ENCODE assay signal across 3 cellular contexts in genomic region chr1:150551784-150552691, GRCh38.
TF ChIP-seq lines count a peak whose summit lies in the region.

No MANE protein-coding gene starts in this region.

TF ChIP-seq in A549, 52 proteins besides CTCF, POLR2A, EP300 and RAD21:
- TF ChIP-seq SMC3 (IDR thresholded peaks at IDR 0.05) (no peak), CEBPB (IDR thresholded peaks at IDR 0.05) (peak; percentile 72 to 76), CBX8 (IDR thresholded peaks at IDR 0.05) (no peak)

TF ChIP-seq in Ishikawa, 13 proteins besides CTCF, POLR2A, EP300 and RAD21:
- TF ChIP-seq CEBPB (IDR thresholded peaks at IDR 0.05) = peak; percentile 54; the same call in 1 of the 2 replicates
- TF ChIP-seq CREB1 (IDR thresholded peaks at IDR 0.05; ENCODE audit: low read depth) = no peak
- TF ChIP-seq, protein P1, sequence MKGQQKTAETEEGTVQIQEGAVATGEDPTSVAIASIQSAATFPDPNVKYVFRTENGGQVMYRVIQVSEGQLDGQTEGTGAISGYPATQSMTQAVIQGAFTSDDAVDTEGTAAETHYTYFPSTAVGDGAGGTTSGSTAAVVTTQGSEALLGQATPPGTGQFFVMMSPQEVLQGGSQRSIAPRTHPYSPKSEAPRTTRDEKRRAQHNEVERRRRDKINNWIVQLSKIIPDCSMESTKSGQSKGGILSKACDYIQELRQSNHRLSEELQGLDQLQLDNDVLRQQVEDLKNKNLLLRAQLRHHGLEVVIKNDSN (IDR thresholded peaks at IDR 0.05) = no peak

TF ChIP-seq in K562, 482 proteins besides CTCF, POLR2A, EP300 and RAD21 (continues in another document):
- no peak for TF ChIP-seq ADNP (tag; IDR thresholded peaks at IDR 0.05)
- TF ChIP-seq, protein P2, sequence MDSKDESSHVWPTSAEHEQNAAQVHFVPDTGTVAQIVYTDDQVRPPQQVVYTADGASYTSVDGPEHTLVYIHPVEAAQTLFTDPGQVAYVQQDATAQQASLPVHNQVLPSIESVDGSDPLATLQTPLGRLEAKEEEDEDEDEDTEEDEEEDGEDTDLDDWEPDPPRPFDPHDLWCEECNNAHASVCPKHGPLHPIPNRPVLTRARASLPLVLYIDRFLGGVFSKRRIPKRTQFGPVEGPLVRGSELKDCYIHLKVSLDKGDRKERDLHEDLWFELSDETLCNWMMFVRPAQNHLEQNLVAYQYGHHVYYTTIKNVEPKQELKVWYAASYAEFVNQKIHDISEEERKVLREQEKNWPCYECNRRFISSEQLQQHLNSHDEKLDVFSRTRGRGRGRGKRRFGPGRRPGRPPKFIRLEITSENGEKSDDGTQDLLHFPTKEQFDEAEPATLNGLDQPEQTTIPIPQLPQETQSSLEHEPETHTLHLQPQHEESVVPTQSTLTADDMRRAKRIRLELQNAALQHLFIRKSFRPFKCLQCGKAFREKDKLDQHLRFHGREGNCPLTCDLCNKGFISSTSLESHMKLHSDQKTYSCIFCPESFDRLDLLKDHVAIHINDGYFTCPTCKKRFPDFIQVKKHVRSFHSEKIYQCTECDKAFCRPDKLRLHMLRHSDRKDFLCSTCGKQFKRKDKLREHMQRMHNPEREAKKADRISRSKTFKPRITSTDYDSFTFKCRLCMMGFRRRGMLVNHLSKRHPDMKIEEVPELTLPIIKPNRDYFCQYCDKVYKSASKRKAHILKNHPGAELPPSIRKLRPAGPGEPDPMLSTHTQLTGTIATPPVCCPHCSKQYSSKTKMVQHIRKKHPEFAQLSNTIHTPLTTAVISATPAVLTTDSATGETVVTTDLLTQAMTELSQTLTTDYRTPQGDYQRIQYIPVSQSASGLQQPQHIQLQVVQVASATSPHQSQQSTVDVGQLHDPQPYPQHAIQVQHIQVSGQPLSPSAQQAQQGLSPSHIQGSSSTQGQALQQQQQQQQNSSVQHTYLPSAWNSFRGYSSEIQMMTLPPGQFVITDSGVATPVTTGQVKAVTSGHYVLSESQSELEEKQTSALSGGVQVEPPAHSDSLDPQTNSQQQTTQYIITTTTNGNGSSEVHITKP (IDR thresholded peaks at IDR 0.05; ENCODE audit: partially characterized antibody) = peak; percentile 93
- TF ChIP-seq CCAR2 (IDR thresholded peaks at IDR 0.05; ENCODE audit: low read depth, low read length) = no peak
- TF ChIP-seq SOX6 (IDR thresholded peaks at IDR 0.05) = peak; percentile 44; the same call in 1 of the 2 replicates
- no peak for TF ChIP-seq GTF2B (IDR thresholded peaks at IDR 0.05; ENCODE audit: extremely low read depth, insufficient read length)
- no peak for TF ChIP-seq TCFL5 (CRISPR knock-in tag; conservative IDR thresholded peaks at IDR 0.05)
- TF ChIP-seq, protein P3, sequence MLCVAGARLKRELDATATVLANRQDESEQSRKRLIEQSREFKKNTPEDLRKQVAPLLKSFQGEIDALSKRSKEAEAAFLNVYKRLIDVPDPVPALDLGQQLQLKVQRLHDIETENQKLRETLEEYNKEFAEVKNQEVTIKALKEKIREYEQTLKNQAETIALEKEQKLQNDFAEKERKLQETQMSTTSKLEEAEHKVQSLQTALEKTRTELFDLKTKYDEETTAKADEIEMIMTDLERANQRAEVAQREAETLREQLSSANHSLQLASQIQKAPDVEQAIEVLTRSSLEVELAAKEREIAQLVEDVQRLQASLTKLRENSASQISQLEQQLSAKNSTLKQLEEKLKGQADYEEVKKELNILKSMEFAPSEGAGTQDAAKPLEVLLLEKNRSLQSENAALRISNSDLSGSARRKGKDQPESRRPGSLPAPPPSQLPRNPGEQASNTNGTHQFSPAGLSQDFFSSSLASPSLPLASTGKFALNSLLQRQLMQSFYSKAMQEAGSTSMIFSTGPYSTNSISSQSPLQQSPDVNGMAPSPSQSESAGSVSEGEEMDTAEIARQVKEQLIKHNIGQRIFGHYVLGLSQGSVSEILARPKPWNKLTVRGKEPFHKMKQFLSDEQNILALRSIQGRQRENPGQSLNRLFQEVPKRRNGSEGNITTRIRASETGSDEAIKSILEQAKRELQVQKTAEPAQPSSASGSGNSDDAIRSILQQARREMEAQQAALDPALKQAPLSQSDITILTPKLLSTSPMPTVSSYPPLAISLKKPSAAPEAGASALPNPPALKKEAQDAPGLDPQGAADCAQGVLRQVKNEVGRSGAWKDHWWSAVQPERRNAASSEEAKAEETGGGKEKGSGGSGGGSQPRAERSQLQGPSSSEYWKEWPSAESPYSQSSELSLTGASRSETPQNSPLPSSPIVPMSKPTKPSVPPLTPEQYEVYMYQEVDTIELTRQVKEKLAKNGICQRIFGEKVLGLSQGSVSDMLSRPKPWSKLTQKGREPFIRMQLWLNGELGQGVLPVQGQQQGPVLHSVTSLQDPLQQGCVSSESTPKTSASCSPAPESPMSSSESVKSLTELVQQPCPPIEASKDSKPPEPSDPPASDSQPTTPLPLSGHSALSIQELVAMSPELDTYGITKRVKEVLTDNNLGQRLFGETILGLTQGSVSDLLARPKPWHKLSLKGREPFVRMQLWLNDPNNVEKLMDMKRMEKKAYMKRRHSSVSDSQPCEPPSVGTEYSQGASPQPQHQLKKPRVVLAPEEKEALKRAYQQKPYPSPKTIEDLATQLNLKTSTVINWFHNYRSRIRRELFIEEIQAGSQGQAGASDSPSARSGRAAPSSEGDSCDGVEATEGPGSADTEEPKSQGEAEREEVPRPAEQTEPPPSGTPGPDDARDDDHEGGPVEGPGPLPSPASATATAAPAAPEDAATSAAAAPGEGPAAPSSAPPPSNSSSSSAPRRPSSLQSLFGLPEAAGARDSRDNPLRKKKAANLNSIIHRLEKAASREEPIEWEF (CRISPR knock-in tag; IDR thresholded peaks at IDR 0.05) = no peak
- no peak for TF ChIP-seq AFF1 (IDR thresholded peaks at IDR 0.05; ENCODE audit: low read depth in 1 of 2, partially characterized antibody in 2 of 2)
- TF ChIP-seq NBN (IDR thresholded peaks at IDR 0.05; ENCODE audit: low read depth) = peak; percentile 71; the same call in 1 of the 2 replicates
- no peak for TF ChIP-seq CREB3L1 (IDR thresholded peaks at IDR 0.05; ENCODE audit: borderline replicate concordance, low read depth)
- TF ChIP-seq CGGBP1 (CRISPR knock-in tag; IDR thresholded peaks at IDR 0.05) = no peak
- TF ChIP-seq XRCC5 (IDR thresholded peaks at IDR 0.05; ENCODE audit: low read depth, low read length) = no peak
- TF ChIP-seq ZNF764 (CRISPR knock-in tag; IDR thresholded peaks at IDR 0.05; ENCODE audit: low read depth) = no peak
- TF ChIP-seq POLR2B (IDR thresholded peaks at IDR 0.05; ENCODE audit: low read depth, partially characterized antibody) = peak; percentile 58
- no peak for TF ChIP-seq ZNF707 (CRISPR knock-in tag; conservative IDR thresholded peaks at IDR 0.05)
- no peak for TF ChIP-seq CBX3 (IDR thresholded peaks at IDR 0.05; ENCODE audit: borderline replicate concordance in 1 of 2, low read length in 2 of 2)
- TF ChIP-seq, protein P4, sequence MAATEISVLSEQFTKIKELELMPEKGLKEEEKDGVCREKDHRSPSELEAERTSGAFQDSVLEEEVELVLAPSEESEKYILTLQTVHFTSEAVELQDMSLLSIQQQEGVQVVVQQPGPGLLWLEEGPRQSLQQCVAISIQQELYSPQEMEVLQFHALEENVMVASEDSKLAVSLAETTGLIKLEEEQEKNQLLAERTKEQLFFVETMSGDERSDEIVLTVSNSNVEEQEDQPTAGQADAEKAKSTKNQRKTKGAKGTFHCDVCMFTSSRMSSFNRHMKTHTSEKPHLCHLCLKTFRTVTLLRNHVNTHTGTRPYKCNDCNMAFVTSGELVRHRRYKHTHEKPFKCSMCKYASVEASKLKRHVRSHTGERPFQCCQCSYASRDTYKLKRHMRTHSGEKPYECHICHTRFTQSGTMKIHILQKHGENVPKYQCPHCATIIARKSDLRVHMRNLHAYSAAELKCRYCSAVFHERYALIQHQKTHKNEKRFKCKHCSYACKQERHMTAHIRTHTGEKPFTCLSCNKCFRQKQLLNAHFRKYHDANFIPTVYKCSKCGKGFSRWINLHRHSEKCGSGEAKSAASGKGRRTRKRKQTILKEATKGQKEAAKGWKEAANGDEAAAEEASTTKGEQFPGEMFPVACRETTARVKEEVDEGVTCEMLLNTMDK (IDR thresholded peaks at IDR 0.05; ENCODE audit: borderline replicate concordance, insufficient read depth, low read depth, low read length, poor library complexity, severe bottlenecking) = no peak
- TF ChIP-seq PTBP1 (IDR thresholded peaks at IDR 0.05; ENCODE audit: low read depth, low read length) = no peak
- TF ChIP-seq RERE (CRISPR knock-in tag; IDR thresholded peaks at IDR 0.05; ENCODE audit: borderline replicate concordance) = no peak
- peak; percentile 90 for TF ChIP-seq VEZF1 (CRISPR knock-in tag; IDR thresholded peaks at IDR 0.05)
